ENCODE assay signal across 8 cellular contexts in the genomic region with DNA sequence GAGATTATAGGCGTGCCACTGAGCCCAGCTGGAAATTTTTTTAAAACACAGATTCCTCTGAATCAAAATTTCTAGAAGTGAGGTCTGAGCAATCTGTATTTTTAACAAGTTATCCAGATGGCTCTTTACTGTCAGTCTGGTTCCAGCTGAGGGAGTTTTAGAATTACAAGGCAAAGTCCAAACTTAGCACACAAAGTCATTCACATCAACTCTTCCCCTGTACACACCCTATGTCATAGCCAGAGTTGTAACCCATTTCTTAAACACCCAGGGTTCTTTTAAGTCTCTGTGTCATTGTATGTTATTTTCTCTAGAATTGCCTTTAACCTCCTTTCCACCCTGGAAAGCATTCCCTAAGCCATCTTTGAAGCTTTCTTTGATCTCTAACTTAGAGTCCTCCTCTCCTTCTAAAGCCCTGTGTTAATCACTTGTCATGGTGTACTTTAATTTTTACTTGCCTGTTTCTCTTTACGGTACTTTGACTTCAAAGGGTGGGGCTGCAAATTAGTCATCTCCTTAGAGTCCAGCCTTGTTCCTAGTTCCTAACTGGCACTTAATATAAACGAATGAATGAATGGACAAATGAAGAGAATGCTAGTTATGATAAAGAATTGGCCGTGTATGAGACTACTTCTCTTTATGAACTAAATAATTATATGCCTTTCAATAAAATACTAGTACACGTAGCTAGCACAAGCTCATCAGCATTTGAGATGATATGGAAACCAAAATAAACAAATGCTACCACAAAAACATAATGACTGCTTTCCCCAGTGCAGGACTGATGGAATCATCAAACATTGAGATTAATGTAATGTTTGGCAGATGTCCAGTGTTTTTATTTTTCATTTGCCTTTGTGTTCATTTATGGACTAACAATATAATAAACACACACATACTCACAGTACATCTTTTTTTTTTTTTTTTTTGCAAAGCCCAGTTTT. TPM values are rescaled to one million over a fixed set of nuclear protein-coding genes. Genes with fewer than 3 reads are reported as not detected.
DNase-seq lines count a peak whose midpoint lies in the region; ATAC-seq and TF ChIP-seq lines count a peak whose summit lies in the region.

No MANE protein-coding gene starts in this region.

- in situ Hi-C loops in IMR-90 (cut with MboI; ENCODE audit: low sequenced_read_pairs), result no loop called here

- DNase-seq in COLO829 (ENCODE audit: low spot score) (peak; percentile 48), IMR-90 (peak; percentile 61), amniotic epithelial cell (ENCODE audit: low read depth) (peak; percentile 42), lower lobe of right lung (no peak), UCSD-AML1 (lab: John Stamatoyannopoulos, UW; ENCODE audit: unreplicated experiment) (no peak), activated gamma-delta T cell (lab: John Stamatoyannopoulos, UW) (no peak), Karpas-422 (no peak)

- H3K23ac ChIP-seq in IMR-90 (ENCODE audit: low read depth, low read length), result peak overlapping the region; percentile 40; the same call in 1 of the 2 replicates

- TF ChIP-seq CTCF in IMR-90 (conservative IDR thresholded peaks at IDR 0.05; ENCODE audit: low read depth, low read length) (no peak), lower lobe of right lung (IDR thresholded peaks at IDR 0.05) (no peak)

- peaks cover 0 to 7% of the 10 kb centered on the region in 2 experiments; a peak in 1 of 4 replicates for H3K79me1 ChIP-seq in IMR-90 (ENCODE audit: low read depth in 1 of 2, low read length in 2 of 2)

- TF ChIP-seq POLR2A in IMR-90 (IDR thresholded peaks at IDR 0.05; ENCODE audit: low read depth, low read length), result no peak

- H3K9me2 ChIP-seq in Karpas-422 (replicated peaks; ENCODE audit: insufficient read depth, low read length), result no peaks in the 10 kb centered on the region

- H2AFZ ChIP-seq in IMR-90 (replicated peaks; ENCODE audit: low read length, poor library complexity) (no peak overlapping the region), Karpas-422 (ENCODE audit: low read length) (no peak overlapping the region)

- no peaks in the 10 kb centered on the region for H3K79me2 ChIP-seq in Karpas-422 (ENCODE audit: low read length)

- H3K4me1 ChIP-seq in IMR-90 (ENCODE audit: control insufficient read depth, insufficient read depth, low read length) (peaks cover 10% of the 10 kb centered on the region), lower lobe of right lung (peaks cover 13% of the 10 kb centered on the region), Karpas-422 (ENCODE audit: low read length) (peaks cover 8% of the 10 kb centered on the region)

- H2BK120ac ChIP-seq in IMR-90 (ENCODE audit: low read depth, low read length), result peak overlapping the region; percentile 74

- H2BK5ac ChIP-seq in IMR-90 (ENCODE audit: low read depth, low read length, poor library complexity, severe bottlenecking), result peak overlapping the region; percentile 60

- intact Hi-C loops in IMR-90 (cut with micrococcal nuclease), result no loop called here
- intact Hi-C loops in lower lobe of right lung (cut with DNase I), result no loop called here

- no peaks in the 10 kb centered on the region for H3K27me3 ChIP-seq in IMR-90 (ENCODE audit: control insufficient read depth, insufficient read depth, low read length)
- H3K27me3 ChIP-seq in lower lobe of right lung (ENCODE audit: low read depth), result no peaks in the 10 kb centered on the region
- H3K27me3 ChIP-seq in Karpas-422 (ENCODE audit: low read length), result no peaks in the 10 kb centered on the region

- H3K4ac ChIP-seq in IMR-90 (ENCODE audit: low read depth, low read length), result peak overlapping the region; percentile 41; the same call in 1 of the 2 replicates

- BruUV-seq in IMR-90 (replicated peaks; lab: Mats Ljungman, UMichigan), result no TSS peak

- ATAC-seq in IMR-90 (ENCODE audit: low read depth) (peak; percentile 78), lower lobe of right lung (peak; percentile 52 to 71), HG02798 (IDR thresholded peaks at IDR 0.05; ENCODE audit: poor library complexity, unreplicated experiment) (no peak)

- H3K9me1 ChIP-seq in IMR-90 (ENCODE audit: insufficient read depth, low read length), result no peaks in the 10 kb centered on the region; the same call in none of the 2 replicates

- peak overlapping the region in 1 of 2 experiments; percentile 26; a peak in 1 of 4 replicates for H4K8ac ChIP-seq in IMR-90 (ENCODE audit: low read depth in 2 of 2, low read length in 2 of 2)

- H4K5ac ChIP-seq in IMR-90 (ENCODE audit: low read depth, low read length), result peak overlapping the region; percentile 82; the same call in 1 of the 2 replicates

- no CpG with 5 or more reads among the region's 5 CpGs for WGBS in IMR-90 (ENCODE audit: extremely low coverage in 2 of 2, insufficient read length in 1 of 2), 2 experiments

- no peak overlapping the region for H3K9ac ChIP-seq in IMR-90 (ENCODE audit: low read depth, low read length)
- no peak overlapping the region for H3K9ac ChIP-seq in Karpas-422 (ENCODE audit: low read length)

- peak overlapping the region; percentile 17; the same call in 1 of the 2 replicates for H3K4me2 ChIP-seq in IMR-90 (ENCODE audit: low read depth, low read length)
- no peak overlapping the region for H3K4me2 ChIP-seq in Karpas-422 (ENCODE audit: low read depth, low read length, poor library complexity, severe bottlenecking)

- dilution Hi-C loops in IMR-90 (cut with HindIII; ENCODE audit: low sequenced_read_pairs, unreplicated experiment), result no loop called here

- H3K27ac ChIP-seq in IMR-90 (ENCODE audit: insufficient read depth, low read length) (no peak overlapping the region), lower lobe of right lung (no peak overlapping the region), Karpas-422 (ENCODE audit: low read length) (no peak overlapping the region)

- TF ChIP-seq RAD21 in IMR-90 (IDR thresholded peaks at IDR 0.05; ENCODE audit: low read length), result no peak

- CTCF ChIA-PET in IMR-90 (lab: Yijun Ruan, JAX), result interaction anchor here (0.9 kb wide), 1 partner anchor 12 kb away, joined by 4 read pairs; no protein-coding TSS in a partner anchor

- H3K36me3 ChIP-seq in IMR-90 (ENCODE audit: control insufficient read depth, insufficient read depth, low read length), result peaks cover under 1% of the 10 kb centered on the region
- no peaks in the 10 kb centered on the region for H3K36me3 ChIP-seq in lower lobe of right lung
- H3K36me3 ChIP-seq in Karpas-422 (ENCODE audit: insufficient read depth, low read length), result no peaks in the 10 kb centered on the region

- no peak overlapping the region; the same call in 1 of the 2 replicates for H4K91ac ChIP-seq in IMR-90 (ENCODE audit: insufficient read depth, low read depth, low read length)

- H3K56ac ChIP-seq in IMR-90 (ENCODE audit: extremely low read depth, insufficient read depth, low read length), result no peak overlapping the region

- peak overlapping the region; percentile 85; the same call in 1 of the 2 replicates for H3K18ac ChIP-seq in IMR-90 (ENCODE audit: low read depth, low read length)

- H2AK5ac ChIP-seq in IMR-90 (ENCODE audit: low read depth, low read length), result no peak overlapping the region

- H2AK9ac ChIP-seq in IMR-90 (replicated peaks; ENCODE audit: low read depth, low read length, poor library complexity), result no peak overlapping the region

- H4K20me1 ChIP-seq in IMR-90 (ENCODE audit: insufficient read depth, low read length) (no peaks in the 10 kb centered on the region), Karpas-422 (ENCODE audit: insufficient read depth, low read depth, low read length) (no peaks in the 10 kb centered on the region)

- peak overlapping the region; percentile 48 for H3K14ac ChIP-seq in IMR-90 (replicated peaks; ENCODE audit: low read depth, low read length)

- H3K9me3 ChIP-seq in IMR-90 (ENCODE audit: control insufficient read depth, insufficient read depth, low read length), result no peaks in the 10 kb centered on the region
- no peaks in the 10 kb centered on the region for H3K9me3 ChIP-seq in lower lobe of right lung
- H3K9me3 ChIP-seq in Karpas-422 (ENCODE audit: low read length), result no peaks in the 10 kb centered on the region

- POLR2A ChIA-PET in IMR-90 (lab: Charles Lee; ENCODE audit: unreplicated experiment), result no interaction called here

- peak overlapping the region; percentile 57; the same call in 1 of the 3 replicates for H2BK15ac ChIP-seq in IMR-90 (ENCODE audit: low read depth, low read length)

- H3K4me3 ChIP-seq in IMR-90 (ENCODE audit: insufficient read depth, low read depth, low read length), result no peak overlapping the region; the same call in 1 of the 2 replicates
- H3K4me3 ChIP-seq in lower lobe of right lung, result no peak overlapping the region
- H3K4me3 ChIP-seq in Karpas-422 (ENCODE audit: low read length), result no peak overlapping the region

- peak overlapping the region; percentile 78 for H2BK20ac ChIP-seq in IMR-90 (ENCODE audit: low read depth, low read length)

TF ChIP-seq in IMR-90, 13 proteins besides CTCF, POLR2A, EP300 and RAD21 (continues in another document):
- no peak for TF ChIP-seq MAZ (IDR thresholded peaks at IDR 0.05; ENCODE audit: borderline replicate concordance, low read depth, low read length)
- TF ChIP-seq, protein P1, sequence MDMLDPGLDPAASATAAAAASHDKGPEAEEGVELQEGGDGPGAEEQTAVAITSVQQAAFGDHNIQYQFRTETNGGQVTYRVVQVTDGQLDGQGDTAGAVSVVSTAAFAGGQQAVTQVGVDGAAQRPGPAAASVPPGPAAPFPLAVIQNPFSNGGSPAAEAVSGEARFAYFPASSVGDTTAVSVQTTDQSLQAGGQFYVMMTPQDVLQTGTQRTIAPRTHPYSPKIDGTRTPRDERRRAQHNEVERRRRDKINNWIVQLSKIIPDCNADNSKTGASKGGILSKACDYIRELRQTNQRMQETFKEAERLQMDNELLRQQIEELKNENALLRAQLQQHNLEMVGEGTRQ (IDR thresholded peaks at IDR 0.05; ENCODE audit: low read depth, low read length), result no peak
- TF ChIP-seq CHD1 (IDR thresholded peaks at IDR 0.05; ENCODE audit: low read depth, low read length), result no peak
- TF ChIP-seq, protein P2, sequence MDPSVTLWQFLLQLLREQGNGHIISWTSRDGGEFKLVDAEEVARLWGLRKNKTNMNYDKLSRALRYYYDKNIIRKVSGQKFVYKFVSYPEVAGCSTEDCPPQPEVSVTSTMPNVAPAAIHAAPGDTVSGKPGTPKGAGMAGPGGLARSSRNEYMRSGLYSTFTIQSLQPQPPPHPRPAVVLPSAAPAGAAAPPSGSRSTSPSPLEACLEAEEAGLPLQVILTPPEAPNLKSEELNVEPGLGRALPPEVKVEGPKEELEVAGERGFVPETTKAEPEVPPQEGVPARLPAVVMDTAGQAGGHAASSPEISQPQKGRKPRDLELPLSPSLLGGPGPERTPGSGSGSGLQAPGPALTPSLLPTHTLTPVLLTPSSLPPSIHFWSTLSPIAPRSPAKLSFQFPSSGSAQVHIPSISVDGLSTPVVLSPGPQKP (IDR thresholded peaks at IDR 0.05; ENCODE audit: borderline replicate concordance, low read depth, low read length), result no peak
- no peak for TF ChIP-seq MAFK (IDR thresholded peaks at IDR 0.05; ENCODE audit: low read depth, low read length)
- TF ChIP-seq SMC3 (IDR thresholded peaks at IDR 0.05; ENCODE audit: low read depth, low read length), result no peak

RNA-seq across cellular contexts. Expression of a gene that starts 12.0 kb away (rescaled TPM):
- total RNA-seq in IMR-90 (2012; rRNA removed), result 307 and 645 TPM in 2 replicates
- polyA plus RNA-seq in IMR-90 (2012; rRNA removed), result 201 and 246 TPM in 2 replicates
- polyA plus RNA-seq in IMR-90 (2012; cell fraction: cytosol; rRNA removed), result 28.9 and 70.5 TPM in 2 replicates
- polyA plus RNA-seq in IMR-90 (2012; cell fraction: nucleus; rRNA removed; ENCODE audit: low replicate concordance), result 8.1 and 74.7 TPM in 2 replicates
- 269 TPM for total RNA-seq in lower lobe of right lung
- total RNA-seq in Karpas-422 (2014; rRNA removed; shearing (Covaris generic); ENCODE audit: low replicate concordance), result 223 and 259 TPM in 2 replicates

Comparison
In these comparisons a context has a peak if more than half of its experiments do, and no peak if none do; other contexts are left out.
1. DNase-seq: peak in COLO829 (single experiment), IMR-90 (single experiment) and amniotic epithelial cell (single experiment); none in lower lobe of right lung (single experiment), UCSD-AML1 (single experiment), activated gamma-delta T cell (single experiment) and Karpas-422 (single experiment).